Comparison of ENCODE assay signal across 11 cellular contexts in the genomic region with DNA sequence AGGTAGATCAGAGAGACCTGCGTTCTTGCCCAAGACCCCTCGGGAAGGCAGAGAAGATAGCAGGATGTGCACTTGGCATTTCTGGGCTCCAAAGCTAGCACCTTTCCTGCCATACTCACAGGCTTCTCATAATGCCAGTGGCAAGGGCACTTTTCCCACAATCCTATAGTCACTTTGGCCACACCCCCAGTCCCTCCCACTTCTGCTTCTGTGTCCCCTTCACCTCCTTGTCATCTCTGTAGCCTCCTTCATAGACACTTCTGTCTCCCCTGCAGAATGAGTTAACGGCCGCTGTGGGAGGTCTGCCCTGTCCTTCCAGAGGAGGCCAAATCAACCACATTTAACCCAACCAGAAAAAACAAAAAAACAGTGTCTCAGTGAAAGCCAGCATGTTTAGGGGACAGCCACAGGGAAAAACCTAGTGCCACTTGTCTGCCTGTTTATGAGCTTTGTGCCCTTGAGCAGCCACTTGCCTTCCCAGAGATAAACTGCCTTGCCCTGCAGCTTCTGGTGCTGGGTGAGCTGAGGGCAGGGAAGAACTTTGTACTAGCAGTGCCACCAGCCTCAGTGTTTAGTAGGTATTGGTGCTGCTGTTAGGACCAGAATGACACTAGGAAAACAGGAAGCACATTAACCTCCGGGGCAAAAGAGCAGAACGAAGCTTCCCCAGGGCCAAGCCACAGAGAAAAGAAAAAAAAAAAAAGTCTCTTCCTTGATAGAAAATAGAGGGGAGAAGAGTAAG.
DNase-seq lines count a peak whose midpoint lies in the region; ATAC-seq and TF ChIP-seq lines count a peak whose summit lies in the region.
"Had no signal": no experiment of that assay in that cellular context is flagged by ENCODE, and none has a peak within 500 bp of the region (broad histone marks: within the 10 kb centered on the region; RNA-seq: fewer than 3 reads in every experiment).

No MANE protein-coding gene starts in this region.

- ATAC-seq in HG03460 (IDR thresholded peaks at IDR 0.05; ENCODE audit: unreplicated experiment) = peak; percentile 55
- peak; percentile 64 for ATAC-seq in activated naive CD8-positive, alpha-beta T cell treated with anti-CD3 and anti-CD28 coated beads, Interleukin-2, amount 10 ng/mL, durations not matched to agents 7 days and 5 days (ENCODE audit: low read depth)

- H3K36me3 Mint-ChIP-seq in activated T-cell treated with anti-CD3 and anti-CD28 coated beads, Interleukin-2, amount 50 U/mL, for 24 hours (ENCODE audit: low read depth) = no peaks in the 10 kb centered on the region
- peaks cover 10% of the 10 kb centered on the region for H3K36me3 Mint-ChIP-seq in activated naive CD8-positive, alpha-beta T cell treated with anti-CD3 and anti-CD28 coated beads, Interleukin-2, amount 10 ng/mL, durations not matched to agents 7 days and 5 days

- no peak for DNase-seq in activated T-cell treated with anti-CD3 and anti-CD28 coated beads, Interleukin-2, amount 50 U/mL, for 24 hours
- no peak for DNase-seq in activated T-cell treated with anti-CD3 and anti-CD28 coated beads, Interleukin-2, amount 50 U/mL, for 48 hours
- DNase-seq in activated naive CD8-positive, alpha-beta T cell treated with anti-CD3 and anti-CD28 coated beads, Interleukin-2, amount 10 ng/mL, durations not matched to agents 7 days and 5 days = no peak
- DNase-seq in sigmoid colon (peak; percentile 32), RKO (ENCODE audit: low spot score) (no peak), hippocampal formation (lab: John Stamatoyannopoulos, UW) (no peak)
- DNase-seq in stimulated activated CD4-positive, alpha-beta T cell treated with anti-CD3 and anti-CD28 coated beads, Interleukin-1b, Interleukin-23, amount 100 ng/mL, for 48 hours = no peak
- DNase-seq: activated CD8-positive, alpha-beta memory T cell treated with anti-CD3 and anti-CD28 coated beads, Interleukin-2, amount 50 U/mL, for 48 hours; pancreas; trophoblast cell had no signal

- TF ChIP-seq EP300 in sigmoid colon (IDR thresholded peaks at IDR 0.05) = no peak

- no peak for TF ChIP-seq CTCF in sigmoid colon (IDR thresholded peaks at IDR 0.05)

- no peak for TF ChIP-seq POLR2A in sigmoid colon (IDR thresholded peaks at IDR 0.05)

- H3K4me3 Mint-ChIP-seq in activated T-cell treated with anti-CD3 and anti-CD28 coated beads, Interleukin-2, amount 50 U/mL, for 24 hours = no peak overlapping the region
- H3K4me3 Mint-ChIP-seq in activated naive CD8-positive, alpha-beta T cell treated with anti-CD3 and anti-CD28 coated beads, Interleukin-2, amount 10 ng/mL, durations not matched to agents 7 days and 5 days = peak overlapping the region; percentile 61

- no peaks in the 10 kb centered on the region for H3K9me3 ChIP-seq in sigmoid colon
- H3K9me3 ChIP-seq: pancreas had no signal

- no peak overlapping the region for H3K27ac ChIP-seq in sigmoid colon
- H3K27ac ChIP-seq: pancreas had no signal

- H3K4me1 ChIP-seq in sigmoid colon = no peaks in the 10 kb centered on the region
- H3K4me1 ChIP-seq: pancreas had no signal

- peaks cover 33% of the 10 kb centered on the region for H3K4me1 Mint-ChIP-seq in activated T-cell treated with anti-CD3 and anti-CD28 coated beads, Interleukin-2, amount 50 U/mL, for 24 hours (ENCODE audit: low read depth)
- H3K4me1 Mint-ChIP-seq in activated naive CD8-positive, alpha-beta T cell treated with anti-CD3 and anti-CD28 coated beads, Interleukin-2, amount 10 ng/mL, durations not matched to agents 7 days and 5 days = peaks cover 20% of the 10 kb centered on the region

- POLR2A ChIA-PET in activated naive CD8-positive, alpha-beta T cell treated with anti-CD3 and anti-CD28 coated beads, Interleukin-2, amount 10 ng/mL, durations not matched to agents 7 days and 5 days (lab: Charles Lee) = interaction anchor here (0.6 kb wide), 1 partner anchor 82 kb away, joined by 6 read pairs; no protein-coding TSS in a partner anchor

- WGBS in sigmoid colon, 2 donors = 48% methylated on average over 6 of the region's 6 CpGs

- intact Hi-C loops in sigmoid colon (cut with DNase I) = no loop called here

- H3K27me3 Mint-ChIP-seq in activated T-cell treated with anti-CD3 and anti-CD28 coated beads, Interleukin-2, amount 50 U/mL, for 24 hours = no peaks in the 10 kb centered on the region
- H3K27me3 Mint-ChIP-seq in activated naive CD8-positive, alpha-beta T cell treated with anti-CD3 and anti-CD28 coated beads, Interleukin-2, amount 10 ng/mL, durations not matched to agents 7 days and 5 days = no peaks in the 10 kb centered on the region

- no peaks in the 10 kb centered on the region for H3K27me3 ChIP-seq in sigmoid colon
- H3K27me3 ChIP-seq: pancreas had no signal

- no peaks in the 10 kb centered on the region for H3K36me3 ChIP-seq in sigmoid colon
- H3K36me3 ChIP-seq: pancreas had no signal

- no peaks in the 10 kb centered on the region for H3K9me3 Mint-ChIP-seq in activated T-cell treated with anti-CD3 and anti-CD28 coated beads, Interleukin-2, amount 50 U/mL, for 24 hours
- H3K9me3 Mint-ChIP-seq in activated naive CD8-positive, alpha-beta T cell treated with anti-CD3 and anti-CD28 coated beads, Interleukin-2, amount 10 ng/mL, durations not matched to agents 7 days and 5 days = peaks cover 7% of the 10 kb centered on the region

- no peak overlapping the region for H3K4me3 ChIP-seq in sigmoid colon
- H3K4me3 ChIP-seq: pancreas had no signal

- peak overlapping the region; percentile 53 for H3K27ac Mint-ChIP-seq in activated T-cell treated with anti-CD3 and anti-CD28 coated beads, Interleukin-2, amount 50 U/mL, for 24 hours
- peak overlapping the region; percentile 90 for H3K27ac Mint-ChIP-seq in activated naive CD8-positive, alpha-beta T cell treated with anti-CD3 and anti-CD28 coated beads, Interleukin-2, amount 10 ng/mL, durations not matched to agents 7 days and 5 days
